ENCODE assay signal across 12 cellular contexts in genomic region chr11:130383363-130384168, GRCh38. TPM values are rescaled to one million over a fixed set of nuclear protein-coding genes. Genes with fewer than 3 reads are reported as not detected.
DNase-seq lines count a peak whose midpoint lies in the region; ATAC-seq and TF ChIP-seq lines count a peak whose summit lies in the region.
"Had no signal": no experiment of that assay in that cellular context is flagged by ENCODE, and none has a peak within 500 bp of the region (broad histone marks: within the 10 kb centered on the region; RNA-seq: fewer than 3 reads in every experiment).

No MANE protein-coding gene starts in this region.

- H3K4me3 ChIP-seq in BJ (ENCODE audit: low read depth, low read length) (no peak overlapping the region), mesodermal cell (ENCODE audit: extremely low read depth, insufficient read depth, low read length, poor library complexity, severe bottlenecking) (no peak overlapping the region)

- peaks cover 16% of the 10 kb centered on the region for H3K4me1 ChIP-seq in mesodermal cell (ENCODE audit: control insufficient read depth, insufficient read depth, low read length, poor library complexity, severe bottlenecking)
- H3K4me1 ChIP-seq: foreskin keratinocyte had no signal

- DNase-seq in BJ (ENCODE audit: low read depth) (peak; percentile 55), HS-5 (ENCODE audit: low read depth) (peak; percentile 45), astrocyte of the hippocampus (ENCODE audit: low read depth, low spot score) (peak; percentile 96), T-helper 9 cell (no peak), endothelial cell (ENCODE audit: low spot score) (no peak)
- DNase-seq: foreskin keratinocyte, SIG-M5 had no signal

- H3K27ac ChIP-seq in mesodermal cell (ENCODE audit: low read depth, low read length, severe bottlenecking): peak overlapping the region; percentile 66
- H3K27ac ChIP-seq: foreskin keratinocyte, KMS-11 had no signal

- peaks cover 9% of the 10 kb centered on the region for H3K27me3 ChIP-seq in BJ (ENCODE audit: control insufficient read depth, insufficient read depth, low read length)

- H3K4me3 Mint-ChIP-seq in endothelial cell (ENCODE audit: unreplicated experiment): no peak overlapping the region
- H3K4me3 Mint-ChIP-seq: activated T-helper 17 cell treated with anti-CD3 and anti-CD28 coated beads, Interleukin-2, amount 50 U/mL, for 72 hours had no signal

- TF ChIP-seq CTCF in BJ (IDR thresholded peaks at IDR 0.05; ENCODE audit: insufficient read depth, low read depth, low read length): no peak
- TF ChIP-seq CTCF in endothelial cell (IDR thresholded peaks at IDR 0.05; ENCODE audit: unreplicated experiment): no peak

- peaks cover 4% of the 10 kb centered on the region for H3K27me3 Mint-ChIP-seq in endothelial cell (ENCODE audit: unreplicated experiment)
- H3K27me3 Mint-ChIP-seq: activated T-helper 17 cell treated with anti-CD3 and anti-CD28 coated beads, Interleukin-2, amount 50 U/mL, for 72 hours had no signal

- H3K27ac Mint-ChIP-seq in endothelial cell (ENCODE audit: unreplicated experiment): no peak overlapping the region
- H3K27ac Mint-ChIP-seq: activated T-helper 17 cell treated with anti-CD3 and anti-CD28 coated beads, Interleukin-2, amount 50 U/mL, for 72 hours had no signal

- POLR2A ChIA-PET in BJ (lab: Charles Lee): interaction anchor here (0.6 kb wide), 3 partner anchors 167 to 841 kb away, joined by 3 read pairs; no protein-coding TSS in a partner anchor

- no peaks in the 10 kb centered on the region for H3K36me3 Mint-ChIP-seq in endothelial cell (ENCODE audit: low read depth, unreplicated experiment)

- no peak for ATAC-seq in GM21447 (IDR thresholded peaks at IDR 0.05; ENCODE audit: unreplicated experiment)
- ATAC-seq in HG02759 (IDR thresholded peaks at IDR 0.05; ENCODE audit: unreplicated experiment): no peak
- ATAC-seq: activated T-helper 17 cell treated with anti-CD3 and anti-CD28 coated beads, Interleukin-2, amount 50 U/mL, for 72 hours; foreskin keratinocyte had no signal

- CTCF ChIA-PET in BJ (lab: Yijun Ruan, JAX): interaction anchor here (1.3 kb wide), 1 partner anchor 18 kb away, joined by 4 read pairs; no protein-coding TSS in a partner anchor

- 61 to 79% methylated on average over 8 of the region's 10 CpGs for WGBS in mesodermal cell (ENCODE audit: insufficient coverage in 2 of 2), 2 experiments

- H3K36me3 ChIP-seq in BJ (ENCODE audit: control insufficient read depth, insufficient read depth, low read length): no peaks in the 10 kb centered on the region
- no peaks in the 10 kb centered on the region for H3K36me3 ChIP-seq in mesodermal cell (ENCODE audit: control insufficient read depth, insufficient read depth, low read length)

- H3K4me1 Mint-ChIP-seq in endothelial cell (ENCODE audit: unreplicated experiment): peaks cover 5% of the 10 kb centered on the region

- no peaks in the 10 kb centered on the region for H3K9me3 ChIP-seq in mesodermal cell (ENCODE audit: control insufficient read depth, low read length)

- H3K9me3 Mint-ChIP-seq in endothelial cell (ENCODE audit: unreplicated experiment): no peaks in the 10 kb centered on the region
- H3K9me3 Mint-ChIP-seq: activated T-helper 17 cell treated with anti-CD3 and anti-CD28 coated beads, Interleukin-2, amount 50 U/mL, for 72 hours had no signal

RNA-seq across cellular contexts. Expression of gene ADAMTS8, which starts 44.8 kb away (rescaled TPM):
- polyA plus RNA-seq in BJ (2011; rRNA removed): 0.05 TPM in 1 of 2 replicates, not detected in the other
- not detected in 2 replicates for polyA minus RNA-seq in BJ (2011; rRNA and poly(A)+ RNA removed)
- polyA plus RNA-seq in mesodermal cell (2013, experiment 1 of 2): 0.18 TPM
- not detected for polyA plus RNA-seq in mesodermal cell (2013, experiment 2 of 2)
- total RNA-seq in endothelial cell (ENCODE audit: unreplicated experiment): 0.31 TPM
- total RNA-seq: activated T-helper 17 cell treated with anti-CD3 and anti-CD28 coated beads, Interleukin-2, amount 50 U/mL, for 72 hours; foreskin keratinocyte had no signal
- polyA plus RNA-seq: foreskin keratinocyte had no signal

Comparison
In these comparisons a context has a peak if more than half of its experiments do, and no peak if none do; other contexts are left out.
1. DNase-seq: peak in BJ (single experiment), HS-5 (single experiment) and astrocyte of the hippocampus (single experiment); none in T-helper 9 cell (single experiment) and endothelial cell (single experiment).